Comparison of ENCODE assay signal across 9 cellular contexts in the genomic region with DNA sequence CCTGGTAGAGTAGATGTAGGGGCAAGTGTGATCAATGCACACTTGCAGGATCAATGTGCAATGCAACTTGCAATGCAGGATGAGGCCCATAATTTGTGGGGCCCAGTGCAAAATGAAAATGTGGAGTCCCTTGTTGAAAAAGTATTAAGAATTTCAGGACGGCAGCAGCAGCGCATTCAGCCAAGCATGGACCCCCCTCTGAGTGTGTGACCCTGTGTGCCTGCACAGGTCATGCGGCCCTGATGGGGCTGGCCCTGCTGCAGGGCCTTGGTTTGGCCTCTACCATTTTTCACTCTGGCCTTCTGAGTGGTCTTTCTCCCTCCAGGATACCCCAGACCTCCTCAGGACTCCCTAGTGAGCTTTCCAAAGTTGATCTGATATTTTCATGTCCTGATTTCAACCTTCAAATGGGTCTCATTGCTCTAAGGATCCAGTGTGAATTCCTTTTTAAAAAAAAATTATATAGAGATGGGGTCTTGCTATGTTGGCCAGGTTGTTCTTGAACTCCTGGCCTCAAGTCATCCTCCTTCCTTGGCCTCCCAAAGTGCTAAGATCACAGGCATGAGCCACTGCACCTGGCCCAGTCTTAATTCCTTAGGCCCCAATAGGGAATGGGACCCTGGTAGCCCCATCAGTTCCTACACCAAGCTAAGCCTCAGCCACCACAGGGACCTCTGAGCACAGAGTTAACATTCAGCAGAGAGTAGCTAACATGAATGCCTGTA. TPM values are rescaled to one million over a fixed set of nuclear protein-coding genes. Genes with fewer than 3 reads are reported as not detected.
DNase-seq lines count a peak whose midpoint lies in the region; ATAC-seq and TF ChIP-seq lines count a peak whose summit lies in the region.
"Had no signal": no experiment of that assay in that cellular context is flagged by ENCODE, and none has a peak within 500 bp of the region (broad histone marks: within the 10 kb centered on the region; RNA-seq: fewer than 3 reads in every experiment).

No MANE protein-coding gene starts in this region.

- POLR2A ChIA-PET in CD4-positive, alpha-beta T cell (lab: Charles Lee): interaction anchor here (0.9 to 10.5 kb wide), 5 partner anchors 31 to 73 kb away, joined by 3 to 110 read pairs (median 4); partner anchors contain the start of gene DUSP1

- WGBS in sigmoid colon, 2 donors: 82 to 84% methylated on average over 3 of the region's 3 CpGs
- 92 to 94% methylated on average over 3 of the region's 3 CpGs for WGBS in GM23248 (ENCODE audit: low coverage in 1 of 2, low lambda C conversion rate in 2 of 2, missing lambda C conversion rate in 2 of 2), 2 experiments

- in situ Hi-C loops in GM23248 (cut with MboI): no loop called here

- no peak overlapping the region for H3K9ac ChIP-seq in GM23248

- no peak for TF ChIP-seq CTCF in CD4-positive, alpha-beta T cell (IDR thresholded peaks at IDR 0.05)
- TF ChIP-seq CTCF in LNCaP clone FGC (IDR thresholded peaks at IDR 0.05; ENCODE audit: control insufficient read depth, extremely low read depth, insufficient read depth) (no peak), sigmoid colon (IDR thresholded peaks at IDR 0.05) (no peak)

- intact Hi-C loops in CD4-positive, alpha-beta T cell (cut with DNase I, micrococcal nuclease): loop anchor here in 1 of 2 experiments (5.0 to 10.0 kb wide), 2 partner anchors 121 to 1454 kb away; partner anchors contain the start of gene NPM1
- intact Hi-C loops in sigmoid colon (cut with DNase I): no loop called here
- intact Hi-C loops in Right ventricle myocardium superior (cut with DNase I): loop anchor here (10.0 kb wide), 2 partner anchors 124 to 294 kb away; no protein-coding TSS in a partner anchor

- H3K9me2 ChIP-seq in GM23248 (ENCODE audit: insufficient read depth): no peaks in the 10 kb centered on the region

- H3F3A ChIP-seq in GM23248 (ENCODE audit: insufficient read depth): peaks cover 14% of the 10 kb centered on the region

- no peak for TF ChIP-seq POLR2A in sigmoid colon (IDR thresholded peaks at IDR 0.05)

- TF ChIP-seq EP300 in sigmoid colon (IDR thresholded peaks at IDR 0.05): no peak

- H3K27ac Mint-ChIP-seq in CD4-positive, alpha-beta T cell: peak overlapping the region; percentile 88
- H3K27ac Mint-ChIP-seq in effector memory CD8-positive, alpha-beta T cell: peak overlapping the region; percentile 92 to 95

- peaks cover 21% of the 10 kb centered on the region for H3K36me3 Mint-ChIP-seq in CD4-positive, alpha-beta T cell (ENCODE audit: low read depth)
- peaks cover 26% of the 10 kb centered on the region for H3K36me3 Mint-ChIP-seq in effector memory CD8-positive, alpha-beta T cell (ENCODE audit: insufficient read depth)

- CTCF ChIA-PET in CD4-positive, alpha-beta T cell (lab: Charles Lee): interaction anchor here (0.7 kb wide), 1 partner anchor 735 kb away, joined by 3 read pairs; no protein-coding TSS in a partner anchor

- H3K27ac ChIP-seq in CD4-positive, alpha-beta T cell (ENCODE audit: low read depth, low read length): no peak overlapping the region
- peak overlapping the region; percentile 86 to 96 (median 92) for H3K27ac ChIP-seq in sigmoid colon
- no peak overlapping the region for H3K27ac ChIP-seq in GM23248

- H3K4me2 ChIP-seq in GM23248 (ENCODE audit: unreplicated experiment): no peak overlapping the region

- H3K36me3 ChIP-seq in sigmoid colon (no peaks in the 10 kb centered on the region), GM23248 (ENCODE audit: low read depth) (no peaks in the 10 kb centered on the region)

- H3K9me3 Mint-ChIP-seq in CD4-positive, alpha-beta T cell: no peaks in the 10 kb centered on the region
- H3K9me3 Mint-ChIP-seq in effector memory CD8-positive, alpha-beta T cell: no peaks in the 10 kb centered on the region
- H3K9me3 Mint-ChIP-seq: activated CD4-positive, alpha-beta memory T cell treated with anti-CD3 and anti-CD28 coated beads, Interleukin-2, amount 10 ng/mL, durations not matched to agents 7 days and 5 days had no signal

- no peaks in the 10 kb centered on the region for H3K9me3 ChIP-seq in CD4-positive, alpha-beta T cell (ENCODE audit: control insufficient read depth, low read length)
- H3K9me3 ChIP-seq in sigmoid colon (no peaks in the 10 kb centered on the region), GM23248 (ENCODE audit: low read depth) (no peaks in the 10 kb centered on the region)

- no peak for ATAC-seq in CD4-positive, alpha-beta T cell (ENCODE audit: poor library complexity)
- ATAC-seq in effector memory CD8-positive, alpha-beta T cell (replicated peaks): no peak
- ATAC-seq in Right ventricle myocardium superior (ENCODE audit: poor library complexity) (no peak), GM21576 (IDR thresholded peaks at IDR 0.05; ENCODE audit: unreplicated experiment) (no peak)

- peaks cover 0 to 69% (median 62%) of the 10 kb centered on the region in 4 donors for H3K4me1 ChIP-seq in sigmoid colon
- peaks cover 26% of the 10 kb centered on the region for H3K4me1 ChIP-seq in GM23248 (ENCODE audit: insufficient read depth)

- H3K4me3 Mint-ChIP-seq in CD4-positive, alpha-beta T cell: peak overlapping the region; percentile 57
- peak overlapping the region in 1 of 2 donors; percentile 88 for H3K4me3 Mint-ChIP-seq in effector memory CD8-positive, alpha-beta T cell
- H3K4me3 Mint-ChIP-seq: activated CD4-positive, alpha-beta memory T cell treated with anti-CD3 and anti-CD28 coated beads, Interleukin-2, amount 10 ng/mL, durations not matched to agents 7 days and 5 days had no signal

- no peak overlapping the region for H2AFZ ChIP-seq in GM23248

- H3K4me1 Mint-ChIP-seq in CD4-positive, alpha-beta T cell (ENCODE audit: low read depth): peaks cover 66% of the 10 kb centered on the region
- H3K4me1 Mint-ChIP-seq in effector memory CD8-positive, alpha-beta T cell (ENCODE audit: low read depth in 2 of 2): peaks cover 32 to 41% of the 10 kb centered on the region in 2 donors

- peak overlapping the region; percentile 38 for H3K4me3 ChIP-seq in LNCaP clone FGC (ENCODE audit: low read depth, low read length)
- H3K4me3 ChIP-seq in sigmoid colon: no peak overlapping the region
- no peak overlapping the region for H3K4me3 ChIP-seq in GM23248

- no peaks in the 10 kb centered on the region for H3K27me3 Mint-ChIP-seq in CD4-positive, alpha-beta T cell
- no peaks in the 10 kb centered on the region for H3K27me3 Mint-ChIP-seq in effector memory CD8-positive, alpha-beta T cell
- H3K27me3 Mint-ChIP-seq: activated CD4-positive, alpha-beta memory T cell treated with anti-CD3 and anti-CD28 coated beads, Interleukin-2, amount 10 ng/mL, durations not matched to agents 7 days and 5 days had no signal

- DNase-seq in CD4-positive, alpha-beta T cell: no peak
- DNase-seq in LNCaP clone FGC (ENCODE audit: low read depth) (no peak), sigmoid colon (no peak), Right ventricle myocardium superior (no peak), GM23248 (no peak), NCI-H187 (lab: John Stamatoyannopoulos, UW) (no peak)
- no peak for DNase-seq in effector memory CD8-positive, alpha-beta T cell

- H3K79me2 ChIP-seq in GM23248 (ENCODE audit: insufficient read depth): peaks cover 90% of the 10 kb centered on the region

- no peaks in the 10 kb centered on the region for H3K27me3 ChIP-seq in CD4-positive, alpha-beta T cell (ENCODE audit: control insufficient read depth, insufficient read depth, low read length)
- H3K27me3 ChIP-seq in sigmoid colon: no peaks in the 10 kb centered on the region
- H3K27me3 ChIP-seq in GM23248 (replicated peaks; ENCODE audit: insufficient read depth): no peaks in the 10 kb centered on the region

- H4K20me1 ChIP-seq in GM23248 (ENCODE audit: insufficient read depth): no peaks in the 10 kb centered on the region; the same call in 1 of the 2 replicates

RNA-seq across cellular contexts. Expression of gene ERGIC1, which starts 4.3 kb away (rescaled TPM):
- 10 to 100 TPM; 51.0 to 52.4 TPM for total RNA-seq in CD4-positive, alpha-beta T cell
- 100 to 1,000 TPM in 1 of 4 donors, 10 to 100 TPM in 3; 80.6 to 117 (median 95.7) TPM for total RNA-seq in sigmoid colon
- polyA plus RNA-seq in sigmoid colon: 100 to 1,000 TPM; 125 to 160 (median 132) TPM
- 75.5 TPM for total RNA-seq in Right ventricle myocardium superior
- 233 and 235 TPM in 2 replicates for total RNA-seq in GM23248 (2014; rRNA removed; shearing (Covaris generic))
- polyA plus RNA-seq in GM23248 (2016; fragmentation: Nextera tagmentation; extraction: Ambion mirVana): 66.4 and 75.8 TPM in 2 replicates

Comparison
In these comparisons a context has a peak if more than half of its experiments do, and no peak if none do; other contexts are left out.
1. H3K27ac ChIP-seq: peak in sigmoid colon (4 of 4); none in CD4-positive, alpha-beta T cell (single experiment) and GM23248 (single experiment).